Comparison of ENCODE assay signal across 8 cellular contexts in genomic region chr1:165114022-165114888, GRCh38.
DNase-seq lines count a peak whose midpoint lies in the region; ATAC-seq, FAIRE-seq and TF ChIP-seq lines count a peak whose summit lies in the region.

No MANE protein-coding gene starts in this region.

- H4K20me1 ChIP-seq in SU-DHL-6 (ENCODE audit: low read depth, low read length), result no peaks in the 10 kb centered on the region

- H3K4me1 ChIP-seq in foreskin keratinocyte, result peaks cover 13% of the 10 kb centered on the region

- no peaks in the 10 kb centered on the region for H3K36me3 Mint-ChIP-seq in effector memory CD8-positive, alpha-beta T cell (ENCODE audit: insufficient read depth)

- H3K36me3 ChIP-seq in SU-DHL-6 (ENCODE audit: low read length), result no peaks in the 10 kb centered on the region

- no peak overlapping the region for H2AFZ ChIP-seq in SU-DHL-6 (ENCODE audit: low read depth, low read length, severe bottlenecking)

- no peaks in the 10 kb centered on the region for H3K27me3 ChIP-seq in SU-DHL-6 (ENCODE audit: low read length)
- no peaks in the 10 kb centered on the region for H3K27me3 ChIP-seq in foreskin keratinocyte

- no peak overlapping the region for H3K4me2 ChIP-seq in SU-DHL-6 (ENCODE audit: low read depth, low read length, poor library complexity, severe bottlenecking)

- H3K4me3 Mint-ChIP-seq in effector memory CD8-positive, alpha-beta T cell, result no peak overlapping the region

- ATAC-seq in foreskin keratinocyte (no peak), HG03196 (IDR thresholded peaks at IDR 0.05; ENCODE audit: unreplicated experiment) (no peak)
- no peak for ATAC-seq in effector memory CD8-positive, alpha-beta T cell (replicated peaks)

- no peak overlapping the region for H3K27ac Mint-ChIP-seq in effector memory CD8-positive, alpha-beta T cell

- H3K27me3 Mint-ChIP-seq in effector memory CD8-positive, alpha-beta T cell, result peaks cover 9 to 27% of the 10 kb centered on the region in 2 donors

- H3K9me2 ChIP-seq in SU-DHL-6 (replicated peaks; ENCODE audit: insufficient read depth, low read length), result no peaks in the 10 kb centered on the region

- H3K4me3 ChIP-seq in SU-DHL-6 (ENCODE audit: insufficient read depth, low read length, poor library complexity, severe bottlenecking) (no peak overlapping the region), retinal pigment epithelial cell (ENCODE audit: low read length) (no peak overlapping the region)

- DNase-seq in ELF-1 (ENCODE audit: low read depth, low spot score) (peak; percentile 69), NCI-H146 (lab: John Stamatoyannopoulos, UW) (peak; percentile 70), foreskin keratinocyte (peak in 1 of 2 donors; percentile 43), retinal pigment epithelial cell (ENCODE audit: low read depth) (no peak)
- DNase-seq in effector memory CD8-positive, alpha-beta T cell, result no peak

- no peaks in the 10 kb centered on the region for H3K9me3 Mint-ChIP-seq in effector memory CD8-positive, alpha-beta T cell

- FAIRE-seq in A204.1 (lab: Jason Lieb, UNC), result peak; percentile 74

- H3F3A ChIP-seq in SU-DHL-6 (ENCODE audit: insufficient read depth), result no peaks in the 10 kb centered on the region

- no peaks in the 10 kb centered on the region for H3K9me3 ChIP-seq in SU-DHL-6 (ENCODE audit: insufficient read depth, low read length)

- no peaks in the 10 kb centered on the region for H3K79me2 ChIP-seq in SU-DHL-6 (ENCODE audit: insufficient read depth, low read length)

- H3K4me1 Mint-ChIP-seq in effector memory CD8-positive, alpha-beta T cell (ENCODE audit: low read depth in 2 of 2), result no peaks in the 10 kb centered on the region

- H3K27ac ChIP-seq in SU-DHL-6 (ENCODE audit: low read depth, low read length) (no peak overlapping the region), foreskin keratinocyte (no peak overlapping the region)

- TF ChIP-seq CTCF in SU-DHL-6 (IDR thresholded peaks at IDR 0.05; ENCODE audit: insufficient read depth, low read length, poor library complexity, severe bottlenecking) (peak; percentile 71), foreskin keratinocyte (conservative IDR thresholded peaks at IDR 0.05) (peak; percentile 87), retinal pigment epithelial cell (conservative IDR thresholded peaks at IDR 0.05; ENCODE audit: low read depth, low read length) (peak; percentile 78)

- no peak overlapping the region for H3K9ac ChIP-seq in SU-DHL-6 (ENCODE audit: low read length)

Comparison
In these comparisons a context has a peak if more than half of its experiments do, and no peak if none do; other contexts are left out.
1. DNase-seq: peak in ELF-1 (single experiment) and NCI-H146 (single experiment); none in retinal pigment epithelial cell (single experiment) and effector memory CD8-positive, alpha-beta T cell (0 of 3).
2. Peak in every context shown above with its lines, with median percentiles within 50 percentile points of each other: CTCF ChIP-seq.